Comparison of ENCODE assay signal across 1 cellular context in the genomic region with DNA sequence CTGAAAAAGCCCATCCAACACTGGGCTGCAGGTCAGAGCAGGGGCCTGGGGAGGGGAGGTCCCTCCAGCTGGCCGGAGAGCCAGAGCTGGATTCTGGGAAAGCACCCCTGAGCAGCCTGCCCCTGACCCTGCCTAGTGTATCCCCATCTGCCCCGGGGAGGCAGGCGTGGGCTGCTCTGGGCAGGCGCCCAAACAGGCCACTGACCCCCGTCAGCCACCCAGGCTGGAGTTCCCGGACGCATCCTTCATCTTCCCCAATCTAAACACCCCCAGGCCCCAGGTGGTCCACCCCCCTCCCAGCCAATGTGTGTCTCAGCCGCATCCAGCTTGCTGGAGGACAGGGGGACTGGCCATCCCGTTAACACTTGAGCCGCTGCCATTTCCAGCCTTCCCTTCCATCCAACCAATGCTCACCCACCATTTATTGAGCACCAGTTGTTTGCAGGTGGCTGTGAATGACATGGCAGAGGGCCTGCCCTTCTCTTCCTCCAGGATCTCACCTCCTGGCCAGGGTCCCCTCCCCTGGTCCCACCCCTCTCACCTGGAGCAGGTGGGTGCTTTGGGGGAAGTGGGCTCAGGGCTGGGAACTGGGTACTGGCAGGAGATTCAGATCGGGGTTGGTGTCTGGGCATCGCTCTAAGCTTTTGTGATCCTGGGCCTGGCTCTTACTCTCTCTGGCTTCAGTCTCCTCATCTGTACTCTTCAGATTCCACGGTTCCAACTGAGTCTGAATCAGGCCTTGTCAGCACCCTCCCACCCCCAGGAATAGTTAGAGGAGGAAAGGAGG.
TF ChIP-seq lines count a peak whose summit lies in the region.

No MANE protein-coding gene starts in this region.

TF ChIP-seq in WTC11, 78 proteins besides CTCF, POLR2A, EP300 and RAD21 (continued from another document):
- TF ChIP-seq, protein P1, sequence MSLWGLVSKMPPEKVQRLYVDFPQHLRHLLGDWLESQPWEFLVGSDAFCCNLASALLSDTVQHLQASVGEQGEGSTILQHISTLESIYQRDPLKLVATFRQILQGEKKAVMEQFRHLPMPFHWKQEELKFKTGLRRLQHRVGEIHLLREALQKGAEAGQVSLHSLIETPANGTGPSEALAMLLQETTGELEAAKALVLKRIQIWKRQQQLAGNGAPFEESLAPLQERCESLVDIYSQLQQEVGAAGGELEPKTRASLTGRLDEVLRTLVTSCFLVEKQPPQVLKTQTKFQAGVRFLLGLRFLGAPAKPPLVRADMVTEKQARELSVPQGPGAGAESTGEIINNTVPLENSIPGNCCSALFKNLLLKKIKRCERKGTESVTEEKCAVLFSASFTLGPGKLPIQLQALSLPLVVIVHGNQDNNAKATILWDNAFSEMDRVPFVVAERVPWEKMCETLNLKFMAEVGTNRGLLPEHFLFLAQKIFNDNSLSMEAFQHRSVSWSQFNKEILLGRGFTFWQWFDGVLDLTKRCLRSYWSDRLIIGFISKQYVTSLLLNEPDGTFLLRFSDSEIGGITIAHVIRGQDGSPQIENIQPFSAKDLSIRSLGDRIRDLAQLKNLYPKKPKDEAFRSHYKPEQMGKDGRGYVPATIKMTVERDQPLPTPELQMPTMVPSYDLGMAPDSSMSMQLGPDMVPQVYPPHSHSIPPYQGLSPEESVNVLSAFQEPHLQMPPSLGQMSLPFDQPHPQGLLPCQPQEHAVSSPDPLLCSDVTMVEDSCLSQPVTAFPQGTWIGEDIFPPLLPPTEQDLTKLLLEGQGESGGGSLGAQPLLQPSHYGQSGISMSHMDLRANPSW (CRISPR knock-in tag; conservative IDR thresholded peaks at IDR 0.05; ENCODE audit: low read depth), result no peak
- no peak for TF ChIP-seq EMX1 (CRISPR knock-in tag; IDR thresholded peaks at IDR 0.05)
- TF ChIP-seq ESRRA (CRISPR knock-in tag; IDR thresholded peaks at IDR 0.05; ENCODE audit: borderline replicate concordance), result no peak
- TF ChIP-seq, protein P2, sequence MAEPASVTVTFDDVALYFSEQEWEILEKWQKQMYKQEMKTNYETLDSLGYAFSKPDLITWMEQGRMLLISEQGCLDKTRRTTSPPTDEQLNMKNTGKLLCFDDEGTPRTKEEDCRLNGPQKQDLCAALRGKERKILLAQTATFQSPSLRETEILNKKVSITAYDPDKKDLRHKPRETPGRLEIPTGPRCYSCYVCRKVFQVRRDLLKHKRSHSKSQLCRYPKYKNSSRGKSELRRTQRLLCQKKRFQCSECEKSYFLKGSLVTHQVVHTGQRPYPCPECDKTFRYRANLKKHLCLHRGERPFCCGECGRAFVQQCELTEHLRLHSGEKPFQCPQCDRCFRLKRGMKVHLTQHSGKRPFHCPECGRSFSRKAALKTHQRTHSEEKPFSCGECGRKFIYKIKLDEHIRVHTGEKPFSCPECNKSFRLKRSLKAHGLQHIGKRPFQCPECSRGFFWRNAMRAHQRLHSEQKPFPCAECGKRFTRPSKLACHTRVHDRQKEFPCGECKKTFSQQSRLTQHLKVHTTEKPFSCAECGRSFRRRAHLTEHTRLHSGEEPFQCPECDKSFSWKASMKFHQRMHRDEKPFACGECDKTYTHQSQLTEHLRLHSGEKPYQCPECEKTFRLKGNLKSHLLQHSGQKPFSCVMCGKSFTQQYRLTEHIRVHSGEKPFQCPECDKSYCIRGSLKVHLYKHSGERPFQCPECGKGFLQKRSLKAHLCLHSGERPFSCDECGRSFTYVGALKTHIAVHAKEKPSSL (CRISPR knock-in tag; conservative IDR thresholded peaks at IDR 0.05), result no peak
